Comparison of ENCODE assay signal across 1 cellular context in genomic region chr2:20240291-20240690, GRCh38.
TF ChIP-seq lines count a peak whose summit lies in the region.
"Not testable (repeated sequence)": the region's sequence is repeated elsewhere in the genome, so short reads cannot be mapped to it uniquely, and the experiment has no call there.

No MANE protein-coding gene starts in this region.

TF ChIP-seq in HepG2, 621 proteins besides CTCF, POLR2A, EP300 and RAD21:
- TF ChIP-seq ATF7 (IDR thresholded peaks at IDR 0.05): peak; percentile 55
- not testable (repeated sequence) for TF ChIP-seq ATF7 (CRISPR knock-in tag; IDR thresholded peaks at IDR 0.05)
TF ChIP-seq in HepG2: peak in this region for 1; not testable (repeated sequence) for 620.
